ENCODE assay signal across 7 cellular contexts in the genomic region with DNA sequence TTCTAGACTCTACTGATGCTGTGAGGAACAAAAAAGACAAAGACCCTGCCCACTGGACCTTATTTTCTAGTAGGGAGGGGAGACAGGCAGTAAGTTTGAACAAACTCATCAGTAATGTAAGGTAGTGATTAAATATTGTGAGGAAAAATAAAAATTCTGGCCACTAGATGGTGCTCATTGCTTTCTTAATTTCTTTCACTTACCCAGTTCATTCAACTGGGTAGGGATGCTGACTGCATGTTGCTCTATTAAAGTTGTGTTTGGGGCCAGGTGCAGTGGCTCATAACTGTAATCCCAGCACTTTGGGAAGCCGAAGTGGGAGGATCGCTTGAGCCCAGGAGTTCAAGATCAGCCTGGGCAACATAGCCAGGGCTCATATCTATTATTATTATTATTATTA. TPM values are rescaled to one million over a fixed set of nuclear protein-coding genes. Genes with fewer than 3 reads are reported as not detected.
DNase-seq lines count a peak whose midpoint lies in the region; ATAC-seq, FAIRE-seq and TF ChIP-seq lines count a peak whose summit lies in the region.

No MANE protein-coding gene starts in this region.

- no peaks in the 10 kb centered on the region for H3K9me1 ChIP-seq in keratinocyte (ENCODE audit: control insufficient read depth, extremely low read depth, insufficient read depth, low read length)

- peak; percentile 90 for ATAC-seq in GM21390 (IDR thresholded peaks at IDR 0.05; ENCODE audit: unreplicated experiment)

- peak; percentile 79 to 85 for TF ChIP-seq CTCF in brain (conservative IDR thresholded peaks at IDR 0.05)
- TF ChIP-seq CTCF in keratinocyte (optimal IDR thresholded peaks at IDR 0.05 in 1 of 3, IDR thresholded peaks at IDR 0.05 in 1 of 3, conservative IDR thresholded peaks at IDR 0.05 in 1 of 3; ENCODE audit: extremely low read depth in 1 of 3, insufficient read depth in 2 of 3, low read length in 3 of 3): peak in 2 of 3 experiments; percentile 19 to 31
- peak; percentile 48 to 74 for TF ChIP-seq CTCF in tibial artery (IDR thresholded peaks at IDR 0.05)

- H3K4me1 ChIP-seq in keratinocyte (ENCODE audit: control insufficient read depth, extremely low read depth, insufficient read depth, low read length): peaks cover 13% of the 10 kb centered on the region
- peaks cover 0 to 2% (median under 1%) of the 10 kb centered on the region in 4 donors for H3K4me1 ChIP-seq in tibial artery

- H3K4me3 ChIP-seq in keratinocyte (ENCODE audit: control insufficient read depth in 2 of 3, extremely low read depth in 1 of 3, insufficient read depth in 2 of 3, low read depth in 1 of 3, low read length in 3 of 3): no peak overlapping the region
- no peak overlapping the region for H3K4me3 ChIP-seq in tibial artery

- H2AFZ ChIP-seq in keratinocyte (ENCODE audit: control insufficient read depth, low read length): no peak overlapping the region

- H3K27me3 ChIP-seq in keratinocyte (ENCODE audit: control insufficient read depth, extremely low read depth, insufficient read depth, low read length) (no peaks in the 10 kb centered on the region), tibial artery (no peaks in the 10 kb centered on the region)

- H3K27ac Mint-ChIP-seq in brain: peak overlapping the region in 2 of 5 experiments; percentile 62 to 64

- dilution Hi-C loops in keratinocyte (cut with MboI; ENCODE audit: extremely low pct_ligation_motif_present, low sequenced_read_pairs): no loop called here

- H3K9ac ChIP-seq in keratinocyte (ENCODE audit: control insufficient read depth, extremely low read depth, insufficient read depth, low read length): no peak overlapping the region

- H3K79me2 ChIP-seq in keratinocyte (ENCODE audit: control insufficient read depth, insufficient read depth, low read length): no peaks in the 10 kb centered on the region

- no peaks in the 10 kb centered on the region for H3K36me3 ChIP-seq in keratinocyte (ENCODE audit: control insufficient read depth in 2 of 2, extremely low read depth in 1 of 2, insufficient read depth in 2 of 2, low read length in 2 of 2)
- H3K36me3 ChIP-seq in tibial artery: no peaks in the 10 kb centered on the region

- H3K36me3 Mint-ChIP-seq in brain: no peaks in the 10 kb centered on the region

- DNase-seq in GF-D8 (lab: John Stamatoyannopoulos, UW): peak; percentile 38
- DNase-seq in HS-27A (ENCODE audit: low read depth): peak; percentile 59
- peak; percentile 43 for DNase-seq in NCI-H748 treated with DMSO at 0.1 percent for 48 hours (lab: John Stamatoyannopoulos, UW)
- DNase-seq in keratinocyte (ENCODE audit: low read depth, low spot score): no peak
- DNase-seq in tibial artery: no peak

- H3K9me3 ChIP-seq in keratinocyte (ENCODE audit: control insufficient read depth, low read depth, low read length): no peaks in the 10 kb centered on the region
- H3K9me3 ChIP-seq in tibial artery: no peaks in the 10 kb centered on the region

- H3K4me1 Mint-ChIP-seq in brain: no peaks in the 10 kb centered on the region

- no peaks in the 10 kb centered on the region for H3K9me3 Mint-ChIP-seq in brain

- H3K27ac ChIP-seq in keratinocyte (ENCODE audit: control insufficient read depth, insufficient read depth, low read length): no peak overlapping the region
- no peak overlapping the region for H3K27ac ChIP-seq in tibial artery

- H4K20me1 ChIP-seq in keratinocyte (ENCODE audit: control insufficient read depth, extremely low read depth, insufficient read depth, low read length): no peaks in the 10 kb centered on the region

- H3K27me3 Mint-ChIP-seq in brain: no peaks in the 10 kb centered on the region

- H3K4me2 ChIP-seq in keratinocyte (ENCODE audit: control insufficient read depth, extremely low read depth, insufficient read depth, low read depth, low read length): no peak overlapping the region

- intact Hi-C loops in tibial artery (cut with DNase I; ENCODE audit: low total_unique reads): no loop called here

- peak; percentile 69 for FAIRE-seq in keratinocyte (lab: Jason Lieb, UNC)

- H3K4me3 Mint-ChIP-seq in brain: peak overlapping the region in 2 of 5 experiments; percentile 16 to 19

RNA-seq across cellular contexts. Expression of gene KYAT3, which starts 6.3 kb away (rescaled TPM):
- polyA plus RNA-seq in brain (ENCODE audit: insufficient read depth, low read depth, low replicate concordance): 39.2 TPM
- polyA plus RNA-seq in keratinocyte: 24.2 to 50.6 TPM (median 30.4 TPM) in 3 replicates
- 6.6 TPM for polyA plus RNA-seq in keratinocyte (2011; ENCODE audit: low read depth)
- 28.1 and 57.2 TPM in 2 replicates for polyA plus RNA-seq in keratinocyte (2011; cell fraction: cytosol; rRNA removed)
- polyA plus RNA-seq in keratinocyte (2011; cell fraction: nucleus; rRNA removed): 27.8 and 38.8 TPM in 2 replicates
- 24.1 and 25.2 TPM in 2 replicates for polyA plus RNA-seq in keratinocyte (2012; ENCODE audit: low replicate concordance)
- polyA minus RNA-seq in keratinocyte: 1.9 to 28.3 TPM (median 11.5 TPM) in 3 replicates
- polyA minus RNA-seq in keratinocyte (2011; cell fraction: cytosol; rRNA and poly(A)+ RNA removed): 12.1 TPM
- 5.8 and 12.0 TPM in 2 replicates for polyA minus RNA-seq in keratinocyte (2011; cell fraction: nucleus; rRNA and poly(A)+ RNA removed)

RNA-seq across cellular contexts. Expression of gene RBMXL1, which starts 6.3 kb away (rescaled TPM):
- polyA plus RNA-seq in brain (ENCODE audit: insufficient read depth, low read depth, low replicate concordance) (5.7 TPM), keratinocyte (4.5 to 8.4 TPM (median 6.8 TPM) in 3 replicates)
- 2.8 TPM for polyA plus RNA-seq in keratinocyte (2011; ENCODE audit: low read depth)
- 3.3 and 5.3 TPM in 2 replicates for polyA plus RNA-seq in keratinocyte (2011; cell fraction: cytosol; rRNA removed)
- 6.9 and 8.3 TPM in 2 replicates for polyA plus RNA-seq in keratinocyte (2011; cell fraction: nucleus; rRNA removed)
- 4.3 and 6.3 TPM in 2 replicates for polyA plus RNA-seq in keratinocyte (2012; ENCODE audit: low replicate concordance)
- polyA minus RNA-seq in keratinocyte: 3.5 to 10.2 TPM (median 5.8 TPM) in 3 replicates
- 2.5 TPM for polyA minus RNA-seq in keratinocyte (2011; cell fraction: cytosol; rRNA and poly(A)+ RNA removed)
- 3.7 and 7.1 TPM in 2 replicates for polyA minus RNA-seq in keratinocyte (2011; cell fraction: nucleus; rRNA and poly(A)+ RNA removed)

RNA-seq across cellular contexts. Expression of gene GBP3, which starts 23.9 kb away (rescaled TPM):
- polyA plus RNA-seq in brain (ENCODE audit: insufficient read depth, low read depth, low replicate concordance) (0.51 TPM), keratinocyte (37.1 to 51.1 TPM (median 42.6 TPM) in 3 replicates)
- 28.5 TPM for polyA plus RNA-seq in keratinocyte (2011; ENCODE audit: low read depth)
- polyA plus RNA-seq in keratinocyte (2011; cell fraction: cytosol; rRNA removed): 26.3 and 41.3 TPM in 2 replicates
- polyA plus RNA-seq in keratinocyte (2011; cell fraction: nucleus; rRNA removed): 40.1 and 45.9 TPM in 2 replicates
- polyA plus RNA-seq in keratinocyte (2012; ENCODE audit: low replicate concordance): 11.7 and 24.9 TPM in 2 replicates
- polyA minus RNA-seq in keratinocyte: 22.2 to 56.7 TPM (median 45.3 TPM) in 3 replicates
- 20.9 TPM for polyA minus RNA-seq in keratinocyte (2011; cell fraction: cytosol; rRNA and poly(A)+ RNA removed)
- polyA minus RNA-seq in keratinocyte (2011; cell fraction: nucleus; rRNA and poly(A)+ RNA removed): 14.4 and 31.1 TPM in 2 replicates

Comparison
In these comparisons a context has a peak if more than half of its experiments do, and no peak if none do; other contexts are left out.
1. DNase-seq: peak in GF-D8 (single experiment), HS-27A (single experiment) and NCI-H748 treated with DMSO at 0.1 percent for 48 hours (single experiment); none in keratinocyte (single experiment) and tibial artery (0 of 2).
2. CTCF ChIP-seq: peak in every context shown above with its lines; median percentile 82 in brain; 61 in tibial artery; 25 in keratinocyte.